In genomic region chr17:10234033-10234432, GRCh38 we compare ENCODE assay signal across 26 cellular contexts. TPM values are rescaled to one million over a fixed set of nuclear protein-coding genes. Genes with fewer than 3 reads are reported as not detected.
"Had no signal": no experiment of that assay in that cellular context is flagged by ENCODE, and none has a peak within 500 bp of the region (broad histone marks: within the 10 kb centered on the region; RNA-seq: fewer than 3 reads in every experiment).

No MANE protein-coding gene starts in this region.

- ATAC-seq: naive thymus-derived CD8-positive, alpha-beta T cell; natural killer cell treated with Interleukin-12 subunit alpha and Interleukin-12 subunit beta and Interleukin-15 and Interleukin-18, amount 100 ng/mL, for 72 hours; pancreas; right lobe of liver; stimulated activated effector memory CD8-positive, alpha-beta T cell treated with anti-CD3 and anti-CD28 coated beads, Interleukin-12 subunit alpha, Interleukin-12 subunit beta, amount 100 ng/mL, for 72 hours; stimulated activated naive B cell treated with anti-CD40 and anti-IgM and Interleukin-4, amounts not matched to agents 10 μg/mL and 1 μg/mL and 100 μg/mL, for 72 hours; upper lobe of right lung had no signal

- FAIRE-seq: pancreas, small intestine had no signal

- DNase-seq: naive thymus-derived CD8-positive, alpha-beta T cell; nephron progenitor cell; nucleus accumbens; pancreas; retina; right lobe of liver; sigmoid colon; small intestine; stimulated activated CD4-positive, alpha-beta T cell treated with anti-CD3 and anti-CD28 coated beads, Interleukin-15, amount 100 ng/mL, for 24 hours; stimulated activated CD4-positive, alpha-beta T cell treated with anti-CD3 and anti-CD28 coated beads, Interleukin-2, amount 100 ng/mL, for 24 hours; stimulated activated CD4-positive, alpha-beta T cell treated with anti-CD3 and anti-CD28 coated beads, Interleukin-2, amount 100 ng/mL, for 48 hours; stimulated activated CD4-positive, alpha-beta T cell treated with anti-CD3 and anti-CD28 coated beads, Interleukin-4, amount 100 ng/mL, for 24 hours; stimulated activated naive B cell treated with anti-CD40 and anti-IgM and Interleukin-4, amounts not matched to agents 10 μg/mL and 1 μg/mL and 100 μg/mL, for 72 hours; stimulated activated naive CD4-positive, alpha-beta T cell treated with Interleukin-2 at 50 U/mL for 16 hours; stomach; thyroid gland; upper lobe of right lung; uterus had no signal

- H3K36me3 ChIP-seq: neutrophil, pancreas, prostate gland, right atrium auricular region, right lobe of liver, sigmoid colon, stomach, thoracic aorta, thyroid gland, tibial nerve, upper lobe of right lung, uterus had no signal

- H3K27ac ChIP-seq: neutrophil, pancreas, prostate gland, right atrium auricular region, right lobe of liver, sigmoid colon, stomach, thoracic aorta, thyroid gland, tibial nerve, upper lobe of right lung, uterus had no signal

- H3K27me3 ChIP-seq: pancreas, right atrium auricular region, right lobe of liver, sigmoid colon, stomach, thyroid gland, tibial nerve, upper lobe of right lung, uterus had no signal

- H3K4me3 ChIP-seq: pancreas, prostate gland, right atrium auricular region, right lobe of liver, sigmoid colon, stomach, thoracic aorta, thyroid gland, tibial nerve, upper lobe of right lung, uterus had no signal

RNA-seq across cellular contexts. Expression of gene GAS7, which starts 35.6 kb away (rescaled TPM):
- total RNA-seq: pulmonary artery endothelial cell had no signal
